In the genomic region with DNA sequence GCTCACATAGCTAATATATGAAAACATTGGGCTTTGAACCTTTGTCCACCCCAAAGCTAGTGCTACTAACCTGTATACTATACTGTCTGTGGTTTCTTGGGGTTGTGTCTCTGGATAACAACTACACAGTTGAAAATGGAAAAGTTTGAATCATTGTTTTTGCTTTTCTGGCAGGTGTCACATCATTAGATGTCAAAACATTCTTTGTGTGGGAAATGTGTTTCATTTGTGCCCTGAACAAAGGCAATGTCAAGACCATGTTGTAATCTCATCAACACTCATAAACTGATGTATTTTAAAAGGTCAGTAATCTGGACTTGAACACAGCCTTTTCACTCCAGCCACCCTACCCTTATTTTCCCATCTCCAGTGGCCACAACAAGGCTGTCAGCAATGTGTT, we compare ENCODE assay signal across 1 cellular context.
TF ChIP-seq lines count a peak whose summit lies in the region.

No MANE protein-coding gene starts in this region.

TF ChIP-seq in A549, 52 proteins besides CTCF, POLR2A, EP300 and RAD21 (continued from another document):
- TF ChIP-seq, protein P1, sequence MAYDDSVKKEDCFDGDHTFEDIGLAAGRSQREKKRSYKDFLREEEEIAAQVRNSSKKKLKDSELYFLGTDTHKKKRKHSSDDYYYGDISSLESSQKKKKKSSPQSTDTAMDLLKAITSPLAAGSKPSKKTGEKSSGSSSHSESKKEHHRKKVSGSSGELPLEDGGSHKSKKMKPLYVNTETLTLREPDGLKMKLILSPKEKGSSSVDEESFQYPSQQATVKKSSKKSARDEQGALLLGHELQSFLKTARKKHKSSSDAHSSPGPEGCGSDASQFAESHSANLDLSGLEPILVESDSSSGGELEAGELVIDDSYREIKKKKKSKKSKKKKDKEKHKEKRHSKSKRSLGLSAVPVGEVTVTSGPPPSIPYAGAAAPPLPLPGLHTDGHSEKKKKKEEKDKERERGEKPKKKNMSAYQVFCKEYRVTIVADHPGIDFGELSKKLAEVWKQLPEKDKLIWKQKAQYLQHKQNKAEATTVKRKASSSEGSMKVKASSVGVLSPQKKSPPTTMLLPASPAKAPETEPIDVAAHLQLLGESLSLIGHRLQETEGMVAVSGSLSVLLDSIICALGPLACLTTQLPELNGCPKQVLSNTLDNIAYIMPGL (CRISPR knock-in tag; IDR thresholded peaks at IDR 0.05; ENCODE audit: borderline replicate concordance) = no peak
- TF ChIP-seq, protein P2, sequence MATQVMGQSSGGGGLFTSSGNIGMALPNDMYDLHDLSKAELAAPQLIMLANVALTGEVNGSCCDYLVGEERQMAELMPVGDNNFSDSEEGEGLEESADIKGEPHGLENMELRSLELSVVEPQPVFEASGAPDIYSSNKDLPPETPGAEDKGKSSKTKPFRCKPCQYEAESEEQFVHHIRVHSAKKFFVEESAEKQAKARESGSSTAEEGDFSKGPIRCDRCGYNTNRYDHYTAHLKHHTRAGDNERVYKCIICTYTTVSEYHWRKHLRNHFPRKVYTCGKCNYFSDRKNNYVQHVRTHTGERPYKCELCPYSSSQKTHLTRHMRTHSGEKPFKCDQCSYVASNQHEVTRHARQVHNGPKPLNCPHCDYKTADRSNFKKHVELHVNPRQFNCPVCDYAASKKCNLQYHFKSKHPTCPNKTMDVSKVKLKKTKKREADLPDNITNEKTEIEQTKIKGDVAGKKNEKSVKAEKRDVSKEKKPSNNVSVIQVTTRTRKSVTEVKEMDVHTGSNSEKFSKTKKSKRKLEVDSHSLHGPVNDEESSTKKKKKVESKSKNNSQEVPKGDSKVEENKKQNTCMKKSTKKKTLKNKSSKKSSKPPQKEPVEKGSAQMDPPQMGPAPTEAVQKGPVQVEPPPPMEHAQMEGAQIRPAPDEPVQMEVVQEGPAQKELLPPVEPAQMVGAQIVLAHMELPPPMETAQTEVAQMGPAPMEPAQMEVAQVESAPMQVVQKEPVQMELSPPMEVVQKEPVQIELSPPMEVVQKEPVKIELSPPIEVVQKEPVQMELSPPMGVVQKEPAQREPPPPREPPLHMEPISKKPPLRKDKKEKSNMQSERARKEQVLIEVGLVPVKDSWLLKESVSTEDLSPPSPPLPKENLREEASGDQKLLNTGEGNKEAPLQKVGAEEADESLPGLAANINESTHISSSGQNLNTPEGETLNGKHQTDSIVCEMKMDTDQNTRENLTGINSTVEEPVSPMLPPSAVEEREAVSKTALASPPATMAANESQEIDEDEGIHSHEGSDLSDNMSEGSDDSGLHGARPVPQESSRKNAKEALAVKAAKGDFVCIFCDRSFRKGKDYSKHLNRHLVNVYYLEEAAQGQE (IDR thresholded peaks at IDR 0.05) = no peak
- TF ChIP-seq KDM5A (IDR thresholded peaks at IDR 0.05) = no peak
- TF ChIP-seq, protein P3, sequence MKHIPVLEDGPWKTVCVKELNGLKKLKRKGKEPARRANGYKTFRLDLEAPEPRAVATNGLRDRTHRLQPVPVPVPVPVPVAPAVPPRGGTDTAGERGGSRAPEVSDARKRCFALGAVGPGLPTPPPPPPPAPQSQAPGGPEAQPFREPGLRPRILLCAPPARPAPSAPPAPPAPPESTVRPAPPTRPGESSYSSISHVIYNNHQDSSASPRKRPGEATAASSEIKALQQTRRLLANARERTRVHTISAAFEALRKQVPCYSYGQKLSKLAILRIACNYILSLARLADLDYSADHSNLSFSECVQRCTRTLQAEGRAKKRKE (CRISPR knock-in tag; IDR thresholded peaks at IDR 0.05; ENCODE audit: low read depth) = no peak
- TF ChIP-seq RNF2 (IDR thresholded peaks at IDR 0.05; ENCODE audit: borderline replicate concordance, low read depth) = no peak
TF ChIP-seq in A549: peak in this region for 0.
